ENCODE assay signal across 26 cellular contexts in genomic region chr14:29721586-29721985, GRCh38.
DNase-seq lines count a peak whose midpoint lies in the region; ATAC-seq, FAIRE-seq and TF ChIP-seq lines count a peak whose summit lies in the region.
"Had no signal": no experiment of that assay in that cellular context is flagged by ENCODE, and none has a peak within 500 bp of the region (broad histone marks: within the 10 kb centered on the region; RNA-seq: fewer than 3 reads in every experiment).

No MANE protein-coding gene starts in this region.

- H3K27me3 ChIP-seq in HUES6 (ENCODE audit: control insufficient read depth, insufficient read depth, low read length) (no peaks in the 10 kb centered on the region), endothelial cell of umbilical vein (ENCODE audit: control insufficient read depth in 2 of 2, insufficient read depth in 2 of 2, low read length in 2 of 2) (no peaks in the 10 kb centered on the region), iPS-15b (ENCODE audit: control insufficient read depth, insufficient read depth, low read length) (no peaks in the 10 kb centered on the region)
- H3K27me3 ChIP-seq: BE2C; BLaER1 treated with 17β-estradiol and CSF1 and Interleukin-3, amounts not matched to agents 10 nM and 100 nM had no signal

- H3K27ac Mint-ChIP-seq in activated CD4-positive, alpha-beta T cell treated with anti-CD3 and anti-CD28 coated beads, Interleukin-2, amount 10 ng/mL, durations not matched to agents 24 days and 14 days, result no peak overlapping the region
- H3K27ac Mint-ChIP-seq: CD14-positive monocyte; CD4-positive, alpha-beta T cell; CD8-positive, alpha-beta memory T cell had no signal

- BruUV-seq in endothelial cell of umbilical vein (replicated peaks; lab: Mats Ljungman, UMichigan), result no TSS peak

- H3K4me3 ChIP-seq in HUES6 (ENCODE audit: low read depth, low read length) (no peak overlapping the region), endothelial cell of umbilical vein (replicated peaks in 1 of 3; ENCODE audit: insufficient read depth in 1 of 3, low read depth in 1 of 3, low read length in 3 of 3) (no peak overlapping the region), iPS-15b (ENCODE audit: low read depth, low read length) (no peak overlapping the region)
- H3K4me3 ChIP-seq: A549; BLaER1 treated with 17β-estradiol and CSF1 and Interleukin-3, amounts not matched to agents 10 nM and 100 nM had no signal

- intact Hi-C loops in endothelial cell of umbilical vein (cut with micrococcal nuclease), result no loop called here
- intact Hi-C loops in activated CD4-positive, alpha-beta T cell treated with anti-CD3 and anti-CD28 coated beads, Interleukin-2, amount 10 ng/mL, durations not matched to agents 24 days and 14 days (cut with micrococcal nuclease), result no loop called here

- no peak overlapping the region for H3K4me2 ChIP-seq in endothelial cell of umbilical vein (ENCODE audit: insufficient read depth, low read length)
- H3K4me2 ChIP-seq: A549; BLaER1 treated with 17β-estradiol and CSF1 and Interleukin-3, amounts not matched to agents 10 nM and 100 nM had no signal

- POLR2A ChIA-PET in endothelial cell of umbilical vein (lab: Charles Lee), result no interaction called here

- peak overlapping the region; percentile 28; the same call in 1 of the 2 replicates for H3K27ac ChIP-seq in HUES6 (ENCODE audit: low read depth, low read length)
- no peak overlapping the region for H3K27ac ChIP-seq in endothelial cell of umbilical vein (ENCODE audit: insufficient read depth, low read depth, low read length)
- H3K27ac ChIP-seq: A549; BLaER1 treated with 17β-estradiol and CSF1 and Interleukin-3, amounts not matched to agents 10 nM and 100 nM had no signal

- no peak for ATAC-seq in GM19463 (IDR thresholded peaks at IDR 0.05; ENCODE audit: unreplicated experiment)
- ATAC-seq: A549 had no signal

- H3K4me3 Mint-ChIP-seq in activated CD4-positive, alpha-beta T cell treated with anti-CD3 and anti-CD28 coated beads, Interleukin-2, amount 10 ng/mL, durations not matched to agents 24 days and 14 days, result no peak overlapping the region
- H3K4me3 Mint-ChIP-seq: CD14-positive monocyte; CD4-positive, alpha-beta T cell; CD8-positive, alpha-beta memory T cell had no signal

- peaks cover 7% of the 10 kb centered on the region for H3K9me3 Mint-ChIP-seq in activated CD4-positive, alpha-beta T cell treated with anti-CD3 and anti-CD28 coated beads, Interleukin-2, amount 10 ng/mL, durations not matched to agents 24 days and 14 days

- H3K4me1 ChIP-seq in HUES6 (ENCODE audit: control insufficient read depth, insufficient read depth, low read length) (peaks cover 4% of the 10 kb centered on the region; the same call in 1 of the 2 replicates), endothelial cell of umbilical vein (ENCODE audit: control insufficient read depth, extremely low read depth, insufficient read depth, low read length) (peaks cover 7% of the 10 kb centered on the region), iPS-15b (ENCODE audit: control insufficient read depth, insufficient read depth, low read length) (peaks cover 2% of the 10 kb centered on the region)
- H3K4me1 ChIP-seq: BE2C had no signal

- CTCF ChIA-PET in endothelial cell of umbilical vein (lab: Charles Lee), result no interaction called here

- no peak for TF ChIP-seq POLR2A in endothelial cell of umbilical vein (IDR thresholded peaks at IDR 0.05; ENCODE audit: low read depth, low read length)

- H3K27me3 Mint-ChIP-seq in activated CD4-positive, alpha-beta T cell treated with anti-CD3 and anti-CD28 coated beads, Interleukin-2, amount 10 ng/mL, durations not matched to agents 24 days and 14 days, result no peaks in the 10 kb centered on the region
- H3K27me3 Mint-ChIP-seq: CD4-positive, alpha-beta T cell; CD8-positive, alpha-beta memory T cell had no signal

- TF ChIP-seq CTCF in endothelial cell of umbilical vein (IDR thresholded peaks at IDR 0.05; ENCODE audit: extremely low read depth in 1 of 2, insufficient read depth in 1 of 2, low read depth in 1 of 2, low read length in 2 of 2), result no peak

- H3K9me1 ChIP-seq in endothelial cell of umbilical vein (replicated peaks; ENCODE audit: control insufficient read depth, extremely low read depth, insufficient read depth, low read length), result no peaks in the 10 kb centered on the region

- dilution Hi-C loops in endothelial cell of umbilical vein (cut with MboI; ENCODE audit: extremely low pct_ligation_motif_present, low sequenced_read_pairs), result no loop called here

- H3K9ac ChIP-seq in HUES6 (ENCODE audit: low read length) (no peak overlapping the region), endothelial cell of umbilical vein (replicated peaks; ENCODE audit: extremely low read depth, insufficient read depth, low read length) (no peak overlapping the region), iPS-15b (ENCODE audit: low read depth, low read length) (peak overlapping the region; percentile 24)
- H3K9ac ChIP-seq: BLaER1 treated with 17β-estradiol and CSF1 and Interleukin-3, amounts not matched to agents 10 nM and 100 nM had no signal

- H3K36me3 ChIP-seq in HUES6 (ENCODE audit: control insufficient read depth, insufficient read depth, low read length), result no peaks in the 10 kb centered on the region
- H3K36me3 ChIP-seq in endothelial cell of umbilical vein (ENCODE audit: control insufficient read depth in 2 of 2, extremely low read depth in 1 of 2, insufficient read depth in 2 of 2, low read length in 2 of 2), result no peaks in the 10 kb centered on the region
- H3K36me3 ChIP-seq in iPS-15b (ENCODE audit: control insufficient read depth, insufficient read depth, low read length), result no peaks in the 10 kb centered on the region
- H3K36me3 ChIP-seq: BE2C; BLaER1 treated with 17β-estradiol and CSF1 and Interleukin-3, amounts not matched to agents 10 nM and 100 nM had no signal

- H2AFZ ChIP-seq in endothelial cell of umbilical vein (ENCODE audit: low read depth, low read length), result no peak overlapping the region

- FAIRE-seq in endothelial cell of umbilical vein (lab: Jason Lieb, UNC), result no peak
- FAIRE-seq: A549, D721Med, G401.6, GM12892 had no signal

- no peaks in the 10 kb centered on the region for H3K79me2 ChIP-seq in endothelial cell of umbilical vein (ENCODE audit: control insufficient read depth, insufficient read depth, low read length)

- H3K9me3 ChIP-seq in HUES6 (ENCODE audit: control insufficient read depth, insufficient read depth, low read depth, low read length) (no peaks in the 10 kb centered on the region), endothelial cell of umbilical vein (replicated peaks; ENCODE audit: control insufficient read depth, insufficient read depth, low read length) (no peaks in the 10 kb centered on the region), iPS-15b (ENCODE audit: control insufficient read depth, insufficient read depth, low read length) (no peaks in the 10 kb centered on the region)
- H3K9me3 ChIP-seq: A549; BE2C; BLaER1 treated with 17β-estradiol and CSF1 and Interleukin-3, amounts not matched to agents 10 nM and 100 nM had no signal

- DNase-seq in dermis blood vessel endothelial cell (peak; percentile 47), endothelial cell of umbilical vein (ENCODE audit: low read depth, low spot score) (peak; percentile 13), DMS53 treated with DMSO at 0.1 percent for 48 hours (lab: John Stamatoyannopoulos, UW; ENCODE audit: unreplicated experiment) (no peak)
- no peak for DNase-seq in activated CD4-positive, alpha-beta T cell treated with anti-CD3 and anti-CD28 coated beads, Interleukin-2, amount 10 ng/mL, durations not matched to agents 24 days and 14 days
- no peak for DNase-seq in activated CD4-positive, alpha-beta T cell treated with anti-CD3 and anti-CD28 coated beads for 4 hours
- DNase-seq: 8988T; ACHN; AML-193; BE2C; CD4-positive, alpha-beta T cell; CD8-positive, alpha-beta memory T cell; DMS 273 treated with DMSO at 0.1 percent for 48 hours; DMS53; DND-41; GOT3; H7; HCEC 1CT had no signal

- no peaks in the 10 kb centered on the region for H3K36me3 Mint-ChIP-seq in activated CD4-positive, alpha-beta T cell treated with anti-CD3 and anti-CD28 coated beads, Interleukin-2, amount 10 ng/mL, durations not matched to agents 24 days and 14 days (ENCODE audit: low read depth)
- H3K36me3 Mint-ChIP-seq: CD14-positive monocyte; CD8-positive, alpha-beta memory T cell had no signal

- H3K4me1 Mint-ChIP-seq in activated CD4-positive, alpha-beta T cell treated with anti-CD3 and anti-CD28 coated beads, Interleukin-2, amount 10 ng/mL, durations not matched to agents 24 days and 14 days, result no peaks in the 10 kb centered on the region
- H3K4me1 Mint-ChIP-seq: CD14-positive monocyte; CD8-positive, alpha-beta memory T cell had no signal

- H4K20me1 ChIP-seq in endothelial cell of umbilical vein (replicated peaks; ENCODE audit: control insufficient read depth, extremely low read depth, insufficient read depth, low read length), result no peaks in the 10 kb centered on the region
- H4K20me1 ChIP-seq: BLaER1 treated with 17β-estradiol and CSF1 and Interleukin-3, amounts not matched to agents 10 nM and 100 nM had no signal

TF ChIP-seq in endothelial cell of umbilical vein, 7 proteins besides CTCF, POLR2A, EP300 and RAD21:
- TF ChIP-seq MYC (IDR thresholded peaks at IDR 0.05; ENCODE audit: low read depth, low read length), result no peak
- no peak for TF ChIP-seq POLR2AphosphoS5 (IDR thresholded peaks at IDR 0.05; ENCODE audit: insufficient read depth, low read depth, low read length)
- no peak for TF ChIP-seq GATA2 (IDR thresholded peaks at IDR 0.05; ENCODE audit: insufficient read depth, insufficient read length, low read depth, low read length)
- no peak for TF ChIP-seq MAX (IDR thresholded peaks at IDR 0.05; ENCODE audit: insufficient read depth, insufficient read length)
- no peak for TF ChIP-seq EZH2 (IDR thresholded peaks at IDR 0.05; ENCODE audit: borderline replicate concordance, low read depth, low read length, severe bottlenecking)
- TF ChIP-seq JUN (IDR thresholded peaks at IDR 0.05; ENCODE audit: borderline replicate concordance, insufficient read depth, insufficient read length, low read depth), result no peak
- no peak for TF ChIP-seq FOS (IDR thresholded peaks at IDR 0.05; ENCODE audit: borderline replicate concordance, insufficient read depth, low read length)
TF ChIP-seq in endothelial cell of umbilical vein: peak in this region for 0.

Comparison
In these comparisons a context has a peak if more than half of its experiments do, and no peak if none do; other contexts are left out.
1. DNase-seq: peak in dermis blood vessel endothelial cell (single experiment) and endothelial cell of umbilical vein (single experiment); none in activated CD4-positive, alpha-beta T cell treated with anti-CD3 and anti-CD28 coated beads, Interleukin-2, amount 10 ng/mL, durations not matched to agents 24 days and 14 days (single experiment), activated CD4-positive, alpha-beta T cell treated with anti-CD3 and anti-CD28 coated beads for 4 hours (0 of 2) and DMS53 treated with DMSO at 0.1 percent for 48 hours (single experiment).